1 cellular context compared by ENCODE assay signal in the genomic region with DNA sequence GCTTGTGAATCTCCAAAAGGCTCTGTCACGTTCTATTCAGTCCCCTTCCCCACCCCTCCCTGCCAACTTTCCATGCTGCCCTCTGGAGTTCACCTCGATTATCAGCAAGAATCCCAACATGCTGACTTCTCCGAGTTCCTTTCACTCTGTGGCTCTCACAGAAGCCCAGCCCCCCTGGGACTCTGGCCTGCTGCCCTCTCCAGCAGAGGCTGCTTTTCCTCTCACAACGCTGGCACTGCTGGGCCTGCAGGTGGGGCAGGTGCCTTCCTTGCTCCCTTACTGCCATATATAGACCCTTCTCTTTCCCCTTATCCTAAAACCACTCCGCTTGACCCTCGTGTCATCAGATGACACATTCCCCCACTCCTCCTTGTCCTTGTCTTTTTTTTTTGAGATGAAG.
A peak's percentile ranks its signal among the peaks of the same experiment; 100 is the strongest.
TF ChIP-seq lines count a peak whose summit lies in the region.

No MANE protein-coding gene starts in this region.

TF ChIP-seq in HEK293, 187 proteins besides CTCF, POLR2A, EP300 and RAD21 (continued from another document):
- TF ChIP-seq, protein P1, sequence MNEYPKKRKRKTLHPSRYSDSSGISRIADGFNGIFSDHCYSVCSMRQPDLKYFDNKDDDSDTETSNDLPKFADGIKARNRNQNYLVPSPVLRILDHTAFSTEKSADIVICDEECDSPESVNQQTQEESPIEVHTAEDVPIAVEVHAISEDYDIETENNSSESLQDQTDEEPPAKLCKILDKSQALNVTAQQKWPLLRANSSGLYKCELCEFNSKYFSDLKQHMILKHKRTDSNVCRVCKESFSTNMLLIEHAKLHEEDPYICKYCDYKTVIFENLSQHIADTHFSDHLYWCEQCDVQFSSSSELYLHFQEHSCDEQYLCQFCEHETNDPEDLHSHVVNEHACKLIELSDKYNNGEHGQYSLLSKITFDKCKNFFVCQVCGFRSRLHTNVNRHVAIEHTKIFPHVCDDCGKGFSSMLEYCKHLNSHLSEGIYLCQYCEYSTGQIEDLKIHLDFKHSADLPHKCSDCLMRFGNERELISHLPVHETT (tag by site-specific recombination; IDR thresholded peaks at IDR 0.05) = no peak
- TF ChIP-seq ZIC2 (tag by site-specific recombination; IDR thresholded peaks at IDR 0.05) = peak; percentile 32
- TF ChIP-seq, protein P2, sequence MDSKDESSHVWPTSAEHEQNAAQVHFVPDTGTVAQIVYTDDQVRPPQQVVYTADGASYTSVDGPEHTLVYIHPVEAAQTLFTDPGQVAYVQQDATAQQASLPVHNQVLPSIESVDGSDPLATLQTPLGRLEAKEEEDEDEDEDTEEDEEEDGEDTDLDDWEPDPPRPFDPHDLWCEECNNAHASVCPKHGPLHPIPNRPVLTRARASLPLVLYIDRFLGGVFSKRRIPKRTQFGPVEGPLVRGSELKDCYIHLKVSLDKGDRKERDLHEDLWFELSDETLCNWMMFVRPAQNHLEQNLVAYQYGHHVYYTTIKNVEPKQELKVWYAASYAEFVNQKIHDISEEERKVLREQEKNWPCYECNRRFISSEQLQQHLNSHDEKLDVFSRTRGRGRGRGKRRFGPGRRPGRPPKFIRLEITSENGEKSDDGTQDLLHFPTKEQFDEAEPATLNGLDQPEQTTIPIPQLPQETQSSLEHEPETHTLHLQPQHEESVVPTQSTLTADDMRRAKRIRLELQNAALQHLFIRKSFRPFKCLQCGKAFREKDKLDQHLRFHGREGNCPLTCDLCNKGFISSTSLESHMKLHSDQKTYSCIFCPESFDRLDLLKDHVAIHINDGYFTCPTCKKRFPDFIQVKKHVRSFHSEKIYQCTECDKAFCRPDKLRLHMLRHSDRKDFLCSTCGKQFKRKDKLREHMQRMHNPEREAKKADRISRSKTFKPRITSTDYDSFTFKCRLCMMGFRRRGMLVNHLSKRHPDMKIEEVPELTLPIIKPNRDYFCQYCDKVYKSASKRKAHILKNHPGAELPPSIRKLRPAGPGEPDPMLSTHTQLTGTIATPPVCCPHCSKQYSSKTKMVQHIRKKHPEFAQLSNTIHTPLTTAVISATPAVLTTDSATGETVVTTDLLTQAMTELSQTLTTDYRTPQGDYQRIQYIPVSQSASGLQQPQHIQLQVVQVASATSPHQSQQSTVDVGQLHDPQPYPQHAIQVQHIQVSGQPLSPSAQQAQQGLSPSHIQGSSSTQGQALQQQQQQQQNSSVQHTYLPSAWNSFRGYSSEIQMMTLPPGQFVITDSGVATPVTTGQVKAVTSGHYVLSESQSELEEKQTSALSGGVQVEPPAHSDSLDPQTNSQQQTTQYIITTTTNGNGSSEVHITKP (tag by site-specific recombination; IDR thresholded peaks at IDR 0.05) = peak; percentile 67
- 0 out of 2 replicates have a peak, but pooled peaks have one; percentile 6 for TF ChIP-seq ZNF423 (tag by site-specific recombination; IDR thresholded peaks at IDR 0.05)
